3 cellular contexts compared by ENCODE assay signal in genomic region chr5:124803617-124804331, GRCh38.
TF ChIP-seq lines count a peak whose summit lies in the region.

No MANE protein-coding gene starts in this region.

TF ChIP-seq in liver, 16 proteins besides CTCF, POLR2A, EP300 and RAD21:
- TF ChIP-seq NR2F2 (IDR thresholded peaks at IDR 0.05) (peak; percentile 51), ZBTB33 (IDR thresholded peaks at IDR 0.05) (no peak), HNF4G (IDR thresholded peaks at IDR 0.05) (no peak)

TF ChIP-seq in HepG2, 621 proteins besides CTCF, POLR2A, EP300 and RAD21:
- no peak for TF ChIP-seq ZNF841 (CRISPR knock-in tag; IDR thresholded peaks at IDR 0.05; ENCODE audit: borderline replicate concordance)
- no peak for TF ChIP-seq GZF1 (CRISPR knock-in tag; IDR thresholded peaks at IDR 0.05)
- TF ChIP-seq CBX5 (CRISPR knock-in tag; IDR thresholded peaks at IDR 0.05; ENCODE audit: borderline replicate concordance), result no peak
- TF ChIP-seq SALL1 (CRISPR knock-in tag; IDR thresholded peaks at IDR 0.05), result no peak
- TF ChIP-seq TARDBP (CRISPR knock-in tag; IDR thresholded peaks at IDR 0.05), result no peak
- TF ChIP-seq SMARCC2 (IDR thresholded peaks at IDR 0.05), result no peak
- no peak for TF ChIP-seq ZNF746 (CRISPR knock-in tag; IDR thresholded peaks at IDR 0.05)
- TF ChIP-seq ZNF121 (CRISPR knock-in tag; IDR thresholded peaks at IDR 0.05), result no peak
- no peak for TF ChIP-seq AKAP8 (CRISPR knock-in tag; IDR thresholded peaks at IDR 0.05)
- TF ChIP-seq GMEB2 (CRISPR knock-in tag; IDR thresholded peaks at IDR 0.05; ENCODE audit: low read depth), result no peak
- no peak for TF ChIP-seq CHD4 (IDR thresholded peaks at IDR 0.05; ENCODE audit: borderline replicate concordance, low read length)
- TF ChIP-seq SMC3 (IDR thresholded peaks at IDR 0.05; ENCODE audit: low read length), result no peak
- TF ChIP-seq MNT (IDR thresholded peaks at IDR 0.05), result no peak
- no peak for TF ChIP-seq ZNF652 (CRISPR knock-in tag; IDR thresholded peaks at IDR 0.05; ENCODE audit: borderline replicate concordance, low read depth)
- no peak for TF ChIP-seq AKNA (CRISPR knock-in tag; IDR thresholded peaks at IDR 0.05; ENCODE audit: borderline replicate concordance)
- TF ChIP-seq GABPA (IDR thresholded peaks at IDR 0.05; ENCODE audit: low read depth, low read length), result no peak
- TF ChIP-seq GABPA (CRISPR knock-in tag; IDR thresholded peaks at IDR 0.05; ENCODE audit: low read depth), result no peak
- no peak for TF ChIP-seq ZBTB34 (CRISPR knock-in tag; IDR thresholded peaks at IDR 0.05)
- TF ChIP-seq AGO2 (optimal IDR thresholded peaks at IDR 0.05; ENCODE audit: low read depth, low read length), result no peak
- no peak for TF ChIP-seq ZNF792 (CRISPR knock-in tag; IDR thresholded peaks at IDR 0.05)

TF ChIP-seq in K562, 482 proteins besides CTCF, POLR2A, EP300 and RAD21 (continues in another document):
- TF ChIP-seq BRD4 (IDR thresholded peaks at IDR 0.05) (no peak), MITF (IDR thresholded peaks at IDR 0.05) (no peak), RUNX1 (IDR thresholded peaks at IDR 0.05; ENCODE audit: low read depth) (no peak), CUX1 (CRISPR knock-in tag; IDR thresholded peaks at IDR 0.05) (no peak), NFE2 (IDR thresholded peaks at IDR 0.05; ENCODE audit: low read depth) (no peak), SMARCA4 (IDR thresholded peaks at IDR 0.05) (no peak), KDM4B (IDR thresholded peaks at IDR 0.05; ENCODE audit: borderline replicate concordance in 2 of 2, low read depth in 1 of 2) (no peak), PBX2 (CRISPR knock-in tag; IDR thresholded peaks at IDR 0.05; ENCODE audit: low read depth) (no peak), PBX2 (tag; conservative IDR thresholded peaks at IDR 0.05; ENCODE audit: low read depth) (no peak), FOSL1 (tag; conservative IDR thresholded peaks at IDR 0.05) (peak; percentile 68), PHF8 (IDR thresholded peaks at IDR 0.05; ENCODE audit: borderline replicate concordance, low read length) (no peak), MBD1 (CRISPR knock-in tag; IDR thresholded peaks at IDR 0.05) (no peak), ZNF134 (CRISPR knock-in tag; conservative IDR thresholded peaks at IDR 0.05) (no peak), MECOM (CRISPR knock-in tag; IDR thresholded peaks at IDR 0.05) (no peak), ESRRA (IDR thresholded peaks at IDR 0.05; ENCODE audit: borderline replicate concordance, low read depth) (peak; percentile 36; the same call in 1 of the 2 replicates), TAL1 (IDR thresholded peaks at IDR 0.05) (peak; percentile 49; the same call in 1 of the 2 replicates), ZBTB34 (CRISPR knock-in tag; IDR thresholded peaks at IDR 0.05) (no peak), GATAD2A (IDR thresholded peaks at IDR 0.05) (no peak), JUND (IDR thresholded peaks at IDR 0.05; ENCODE audit: borderline replicate concordance, low read depth, low read length) (peak; percentile 38; the same call in 1 of the 2 replicates), JUND (tag; IDR thresholded peaks at IDR 0.05; ENCODE audit: borderline replicate concordance, low read depth, low read length) (peak; percentile 54; the same call in 1 of the 3 replicates), CBX5 (IDR thresholded peaks at IDR 0.05; ENCODE audit: borderline replicate concordance, low read depth) (no peak), ZBTB1 (CRISPR knock-in tag; IDR thresholded peaks at IDR 0.05; ENCODE audit: borderline replicate concordance, low read depth) (no peak), CEBPB (tag; IDR thresholded peaks at IDR 0.05) (no peak), KDM2B (CRISPR knock-in tag; IDR thresholded peaks at IDR 0.05) (no peak), ZNF764 (CRISPR knock-in tag; IDR thresholded peaks at IDR 0.05; ENCODE audit: low read depth) (no peak), DDX20 (tag; IDR thresholded peaks at IDR 0.05; ENCODE audit: low read depth) (no peak), ARID4B (CRISPR knock-in tag; IDR thresholded peaks at IDR 0.05) (no peak), EGR1 (conservative IDR thresholded peaks at IDR 0.05) (peak; percentile 23; the same call in 1 of the 2 replicates), ZNF239 (CRISPR knock-in tag; IDR thresholded peaks at IDR 0.05) (no peak), ZNF589 (CRISPR knock-in tag; IDR thresholded peaks at IDR 0.05; ENCODE audit: low read depth) (no peak), MNT (conservative IDR thresholded peaks at IDR 0.05) (no peak), ZNF699 (CRISPR knock-in tag; IDR thresholded peaks at IDR 0.05; ENCODE audit: insufficient replicate concordance) (no peak), NCOR1 (IDR thresholded peaks at IDR 0.05) (peak; percentile 29; the same call in 1 of the 2 replicates)
